In the genomic region with DNA sequence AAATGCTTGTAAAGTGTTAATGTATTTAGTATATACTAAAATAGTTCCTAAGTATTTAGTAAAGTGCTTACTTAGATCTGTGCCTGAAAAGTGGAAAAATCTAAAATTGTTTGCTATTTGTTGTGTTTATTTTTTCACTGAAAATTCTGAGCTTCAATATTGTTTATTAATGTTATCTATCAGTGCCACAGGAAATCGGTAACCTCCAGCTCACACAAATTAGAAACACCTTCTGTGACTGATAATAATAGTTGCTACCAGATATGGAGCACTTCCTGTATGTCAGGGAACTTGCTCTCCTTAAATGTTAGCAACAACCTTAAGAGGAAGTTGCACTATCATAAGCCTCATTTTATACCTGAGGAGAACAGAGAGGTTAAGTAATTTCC, we compare ENCODE assay signal across 8 cellular contexts. TPM values are rescaled to one million over a fixed set of nuclear protein-coding genes. Genes with fewer than 3 reads are reported as not detected.
DNase-seq lines count a peak whose midpoint lies in the region; ATAC-seq and TF ChIP-seq lines count a peak whose summit lies in the region.

No MANE protein-coding gene starts in this region.

- no peaks in the 10 kb centered on the region for H3K9me3 ChIP-seq in WERI-Rb-1 (ENCODE audit: severe bottlenecking)
- H3K9me3 ChIP-seq in left ventricle myocardium inferior (replicated peaks) = no peaks in the 10 kb centered on the region

- no peaks in the 10 kb centered on the region; the same call in 1 of the 2 replicates for H3K36me3 ChIP-seq in WERI-Rb-1
- H3K36me3 ChIP-seq in left ventricle myocardium inferior = peaks cover 28% of the 10 kb centered on the region

- intact Hi-C loops in left ventricle myocardium inferior (cut with micrococcal nuclease) = no loop called here

- H3K36me3 Mint-ChIP-seq in activated T-cell treated with anti-CD3 and anti-CD28 coated beads, Interleukin-2, amount 50 U/mL, for 4 hours (ENCODE audit: insufficient read depth) = peaks cover 11% of the 10 kb centered on the region
- peaks cover 18 to 20% of the 10 kb centered on the region in 2 donors for H3K36me3 Mint-ChIP-seq in stimulated activated naive B cell treated with anti-CD40 and anti-IgM and Interleukin-4, amounts not matched to agents 10 μg/mL and 1 μg/mL and 100 μg/mL, for 72 hours

- H3K27ac ChIP-seq in WERI-Rb-1 = peak overlapping the region; percentile 78
- H3K27ac ChIP-seq in left ventricle myocardium inferior (replicated peaks) = peak overlapping the region; percentile 99

- H3K4me3 Mint-ChIP-seq in activated T-cell treated with anti-CD3 and anti-CD28 coated beads, Interleukin-2, amount 50 U/mL, for 4 hours = peak overlapping the region; percentile 92
- H3K4me3 Mint-ChIP-seq in stimulated activated naive B cell treated with anti-CD40 and anti-IgM and Interleukin-4, amounts not matched to agents 10 μg/mL and 1 μg/mL and 100 μg/mL, for 72 hours = peak overlapping the region; percentile 90 to 91

- ATAC-seq in activated T-cell treated with anti-CD3 and anti-CD28 coated beads, Interleukin-2, amount 50 U/mL, for 4 hours = peak in 1 of 2 donors; percentile 49
- ATAC-seq in HG03159 (IDR thresholded peaks at IDR 0.05; ENCODE audit: unreplicated experiment) = peak; percentile 41
- ATAC-seq in stimulated activated naive B cell treated with anti-CD40 and anti-IgM and Interleukin-4, amounts not matched to agents 10 μg/mL and 1 μg/mL and 100 μg/mL, for 72 hours (replicated peaks) = peak; percentile 70 to 73

- H3K27me3 ChIP-seq in WERI-Rb-1 (ENCODE audit: insufficient read depth, low read depth, severe bottlenecking) (no peaks in the 10 kb centered on the region), left ventricle myocardium inferior (ENCODE audit: low read depth) (no peaks in the 10 kb centered on the region)

- H3K4me1 Mint-ChIP-seq in activated T-cell treated with anti-CD3 and anti-CD28 coated beads, Interleukin-2, amount 50 U/mL, for 4 hours (ENCODE audit: low read depth) = peaks cover 40% of the 10 kb centered on the region
- H3K4me1 Mint-ChIP-seq in stimulated activated naive B cell treated with anti-CD40 and anti-IgM and Interleukin-4, amounts not matched to agents 10 μg/mL and 1 μg/mL and 100 μg/mL, for 72 hours = peaks cover 15 to 34% of the 10 kb centered on the region in 2 donors

- TF ChIP-seq CTCF in WERI-Rb-1 (IDR thresholded peaks at IDR 0.05; ENCODE audit: low read depth, low read length) (no peak), left ventricle myocardium inferior (IDR thresholded peaks at IDR 0.05; ENCODE audit: borderline replicate concordance) (no peak)

- H3K4me3 ChIP-seq in WERI-Rb-1 (ENCODE audit: low read depth, low read length) (peak overlapping the region; percentile 71), left ventricle myocardium inferior (peak overlapping the region; percentile 97)

- H3K9me3 Mint-ChIP-seq in activated T-cell treated with anti-CD3 and anti-CD28 coated beads, Interleukin-2, amount 50 U/mL, for 4 hours = no peaks in the 10 kb centered on the region
- H3K9me3 Mint-ChIP-seq in stimulated activated naive B cell treated with anti-CD40 and anti-IgM and Interleukin-4, amounts not matched to agents 10 μg/mL and 1 μg/mL and 100 μg/mL, for 72 hours = no peaks in the 10 kb centered on the region

- H3K27me3 Mint-ChIP-seq in activated T-cell treated with anti-CD3 and anti-CD28 coated beads, Interleukin-2, amount 50 U/mL, for 4 hours (ENCODE audit: low read depth) = no peaks in the 10 kb centered on the region
- no peaks in the 10 kb centered on the region for H3K27me3 Mint-ChIP-seq in stimulated activated naive B cell treated with anti-CD40 and anti-IgM and Interleukin-4, amounts not matched to agents 10 μg/mL and 1 μg/mL and 100 μg/mL, for 72 hours

- no peak for DNase-seq in activated T-cell treated with anti-CD3 and anti-CD28 coated beads, Interleukin-2, amount 50 U/mL, for 4 hours
- no peak for DNase-seq in activated T-cell treated with anti-CD3 and anti-CD28 coated beads, Interleukin-2, amount 50 U/mL, for 1 hour
- no peak for DNase-seq in WERI-Rb-1
- no peak for DNase-seq in left ventricle myocardium inferior
- no peak for DNase-seq in stimulated activated naive B cell treated with anti-CD40 and anti-IgM and Interleukin-4, amounts not matched to agents 10 μg/mL and 1 μg/mL and 100 μg/mL, for 72 hours
- no peak for DNase-seq in SW480 (ENCODE audit: low spot score)
- DNase-seq in NCI-H524 treated with DMSO at 0.1 percent for 48 hours (lab: John Stamatoyannopoulos, UW) = no peak

- peaks cover 44% of the 10 kb centered on the region for H3K4me1 ChIP-seq in left ventricle myocardium inferior

- H3K27ac Mint-ChIP-seq in stimulated activated naive B cell treated with anti-CD40 and anti-IgM and Interleukin-4, amounts not matched to agents 10 μg/mL and 1 μg/mL and 100 μg/mL, for 72 hours = peak overlapping the region; percentile 96

RNA-seq across cellular contexts. Expression of a gene that starts 0.7 kb away (rescaled TPM):
- total RNA-seq in activated T-cell treated with anti-CD3 and anti-CD28 coated beads, Interleukin-2, amount 50 U/mL, for 4 hours = 10 to 100 TPM; 19.3 to 33.7 (median 26.2) TPM
- 48.3 TPM for total RNA-seq in left ventricle myocardium inferior

RNA-seq across cellular contexts. Expression of a gene that starts 12.2 kb away (rescaled TPM):
- under 1 TPM; 0.13 to 0.27 (median 0.15) TPM for total RNA-seq in activated T-cell treated with anti-CD3 and anti-CD28 coated beads, Interleukin-2, amount 50 U/mL, for 4 hours
- total RNA-seq in left ventricle myocardium inferior = not detected

RNA-seq across cellular contexts. Expression of a gene that starts 34.4 kb away (rescaled TPM):
- total RNA-seq in activated T-cell treated with anti-CD3 and anti-CD28 coated beads, Interleukin-2, amount 50 U/mL, for 4 hours = 1 to 10 TPM in 2 of 3 donors, under 1 TPM in 1; 0.76 to 1.6 (median 1.2) TPM
- total RNA-seq in left ventricle myocardium inferior = 22.1 TPM

RNA-seq across cellular contexts. Expression of a gene that starts 41.1 kb away (rescaled TPM):
- total RNA-seq in activated T-cell treated with anti-CD3 and anti-CD28 coated beads, Interleukin-2, amount 50 U/mL, for 4 hours = 100 to 1,000 TPM; 247 to 250 (median 249) TPM
- 110 TPM for total RNA-seq in left ventricle myocardium inferior

RNA-seq across cellular contexts. Expression of a gene that starts 48.1 kb away (rescaled TPM):
- 10 to 100 TPM; 80.4 to 90.4 (median 82.5) TPM for total RNA-seq in activated T-cell treated with anti-CD3 and anti-CD28 coated beads, Interleukin-2, amount 50 U/mL, for 4 hours
- 42.1 TPM for total RNA-seq in left ventricle myocardium inferior
